34 cellular contexts compared by ENCODE assay signal in the genomic region with DNA sequence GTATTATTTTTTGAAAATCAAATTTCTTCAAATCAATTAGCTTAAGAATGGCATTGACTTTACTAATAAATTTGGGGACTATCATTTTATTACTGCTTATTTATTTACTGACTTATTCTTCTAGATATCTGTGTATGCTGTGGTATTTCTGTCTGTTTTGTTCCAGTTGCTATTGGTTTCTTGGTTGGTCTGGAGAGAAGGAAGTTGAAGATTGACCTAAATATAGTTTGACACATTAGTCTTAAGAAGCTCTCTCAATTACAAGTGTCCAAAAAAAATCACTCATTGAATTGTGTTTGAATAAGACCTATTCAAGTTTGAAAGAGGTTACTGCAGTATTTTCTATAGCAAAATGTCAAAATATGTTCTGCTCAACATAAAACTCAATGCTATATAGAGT.
DNase-seq lines count a peak whose midpoint lies in the region; ATAC-seq, FAIRE-seq and TF ChIP-seq lines count a peak whose summit lies in the region.
"Had no signal": no experiment of that assay in that cellular context is flagged by ENCODE, and none has a peak within 500 bp of the region (broad histone marks: within the 10 kb centered on the region; RNA-seq: fewer than 3 reads in every experiment).

No MANE protein-coding gene starts in this region.

- H3K4me3 Mint-ChIP-seq in stimulated activated effector memory CD8-positive, alpha-beta T cell treated with anti-CD3 and anti-CD28 coated beads, Interleukin-12 subunit alpha, Interleukin-12 subunit beta, amount 100 ng/mL, for 72 hours = no peak overlapping the region
- H3K4me3 Mint-ChIP-seq: activated CD4-positive, alpha-beta memory T cell treated with anti-CD3 and anti-CD28 coated beads, Interleukin-2, amount 10 ng/mL, durations not matched to agents 7 days and 5 days; activated naive CD8-positive, alpha-beta T cell; CD8-positive, alpha-beta T cell; GM23338; HFFc6; nephron had no signal

- intact Hi-C loops in transverse colon (cut with DNase I; ENCODE audit: low total_unique reads) = no loop called here

- DNase-seq in OCI-M1 (lab: John Stamatoyannopoulos, UW) = peak; percentile 47
- no peak for DNase-seq in activated CD8-positive, alpha-beta memory T cell treated with anti-CD3 and anti-CD28 coated beads for 24 hours
- no peak for DNase-seq in stimulated activated effector memory CD8-positive, alpha-beta T cell treated with anti-CD3 and anti-CD28 coated beads, Interleukin-12 subunit alpha, Interleukin-12 subunit beta, amount 100 ng/mL, for 72 hours (ENCODE audit: low spot score in 2 of 2)
- no peak for DNase-seq in transverse colon
- DNase-seq: activated CD4-positive, alpha-beta memory T cell treated with anti-CD3 and anti-CD28 coated beads, Interleukin-2, amount 10 ng/mL, durations not matched to agents 7 days and 5 days; activated CD4-positive, CD25-positive, alpha-beta regulatory T cell treated with anti-CD3 and anti-CD28 coated beads, Interleukin-2, amount 50 U/mL, for 72 hours; anterior cingulate cortex; CD8-positive, alpha-beta T cell; esophagus squamous epithelium; foreskin melanocyte; heart right ventricle; HFFc6; kidney glomerular epithelial cell; lower lobe of right lung; mucosa of descending colon; NCI-H1105 treated with DMSO at 0.1 percent for 48 hours; NCI-H1930; NCI-H526 treated with DMSO at 0.1 percent for 48 hours; ovary; retina; SJCRH30; stimulated activated CD4-positive, alpha-beta T cell treated with anti-CD3 and anti-CD28 coated beads, Interleukin-1b, Interleukin-23, amount 100 ng/mL, for 48 hours; T-helper 1 cell had no signal

- no peak overlapping the region for H3K4me3 ChIP-seq in transverse colon
- H3K4me3 ChIP-seq: esophagus squamous epithelium, GM23338, heart right ventricle, lower lobe of right lung, mucosa of descending colon, ovary, SJCRH30, smooth muscle cell, tibial nerve had no signal

- H3K9me3 ChIP-seq in transverse colon = no peaks in the 10 kb centered on the region
- H3K9me3 ChIP-seq: lower lobe of right lung, ovary, SJCRH30 had no signal

- no peak for TF ChIP-seq CTCF in transverse colon (IDR thresholded peaks at IDR 0.05)

- peaks cover 13% of the 10 kb centered on the region for H3K9me3 Mint-ChIP-seq in stimulated activated effector memory CD8-positive, alpha-beta T cell treated with anti-CD3 and anti-CD28 coated beads, Interleukin-12 subunit alpha, Interleukin-12 subunit beta, amount 100 ng/mL, for 72 hours

- no peak for TF ChIP-seq POLR2A in transverse colon (IDR thresholded peaks at IDR 0.05)

- H3K27ac ChIP-seq in transverse colon = no peak overlapping the region
- H3K27ac ChIP-seq: esophagus squamous epithelium, heart right ventricle, lower lobe of right lung, ovary, SJCRH30, tibial nerve had no signal

- H3K27ac Mint-ChIP-seq in stimulated activated effector memory CD8-positive, alpha-beta T cell treated with anti-CD3 and anti-CD28 coated beads, Interleukin-12 subunit alpha, Interleukin-12 subunit beta, amount 100 ng/mL, for 72 hours = no peak overlapping the region
- H3K27ac Mint-ChIP-seq: activated CD4-positive, alpha-beta memory T cell treated with anti-CD3 and anti-CD28 coated beads, Interleukin-2, amount 10 ng/mL, durations not matched to agents 7 days and 5 days; activated naive CD8-positive, alpha-beta T cell; CD8-positive, alpha-beta T cell; GM23338; HFFc6; nephron had no signal

- no peaks in the 10 kb centered on the region for H3K27me3 ChIP-seq in transverse colon
- H3K27me3 ChIP-seq: esophagus squamous epithelium, heart right ventricle, ovary, SJCRH30, tibial nerve had no signal

- no peaks in the 10 kb centered on the region for H3K4me1 ChIP-seq in transverse colon
- H3K4me1 ChIP-seq: esophagus squamous epithelium, heart right ventricle, lower lobe of right lung, SJCRH30, tibial nerve had no signal

- TF ChIP-seq EP300 in transverse colon (IDR thresholded peaks at IDR 0.05; ENCODE audit: low read depth) = no peak

- in situ Hi-C loops in transverse colon (cut with MboI; ENCODE audit: low pct_ligation_motif_present in 1 of 4, low pct_unique_long_range_greater_than_20kb in 1 of 4, low sequenced_read_pairs in 3 of 4) = no loop called here

- H3K4me1 Mint-ChIP-seq in stimulated activated effector memory CD8-positive, alpha-beta T cell treated with anti-CD3 and anti-CD28 coated beads, Interleukin-12 subunit alpha, Interleukin-12 subunit beta, amount 100 ng/mL, for 72 hours = no peaks in the 10 kb centered on the region
- H3K4me1 Mint-ChIP-seq: activated CD4-positive, alpha-beta memory T cell treated with anti-CD3 and anti-CD28 coated beads, Interleukin-2, amount 10 ng/mL, durations not matched to agents 7 days and 5 days; nephron had no signal

- FAIRE-seq in A204.1 (lab: Jason Lieb, UNC) = peak; percentile 49
- FAIRE-seq: bronchial epithelial cell, HepG2 had no signal

- no peaks in the 10 kb centered on the region for H3K36me3 Mint-ChIP-seq in stimulated activated effector memory CD8-positive, alpha-beta T cell treated with anti-CD3 and anti-CD28 coated beads, Interleukin-12 subunit alpha, Interleukin-12 subunit beta, amount 100 ng/mL, for 72 hours
- H3K36me3 Mint-ChIP-seq: activated naive CD8-positive, alpha-beta T cell; CD8-positive, alpha-beta T cell had no signal

- H3K36me3 ChIP-seq in transverse colon = no peaks in the 10 kb centered on the region
- H3K36me3 ChIP-seq: esophagus squamous epithelium, heart right ventricle, lower lobe of right lung, ovary, SJCRH30, tibial nerve had no signal

- ATAC-seq in GM19351 (IDR thresholded peaks at IDR 0.05; ENCODE audit: unreplicated experiment) (peak; percentile 50), HG03342 (IDR thresholded peaks at IDR 0.05; ENCODE audit: unreplicated experiment) (peak; percentile 57), HG03045 (IDR thresholded peaks at IDR 0.05; ENCODE audit: unreplicated experiment) (no peak)
- ATAC-seq in stimulated activated effector memory CD8-positive, alpha-beta T cell treated with anti-CD3 and anti-CD28 coated beads, Interleukin-12 subunit alpha, Interleukin-12 subunit beta, amount 100 ng/mL, for 72 hours = no peak
- ATAC-seq: CD8-positive, alpha-beta T cell; GM23338; heart right ventricle; HepG2; lower lobe of right lung; mucosa of descending colon had no signal

Comparison
In these comparisons a context has a peak if more than half of its experiments do, and no peak if none do; other contexts are left out.
1. ATAC-seq: peak in GM19351 (single experiment) and HG03342 (single experiment); none in stimulated activated effector memory CD8-positive, alpha-beta T cell treated with anti-CD3 and anti-CD28 coated beads, Interleukin-12 subunit alpha, Interleukin-12 subunit beta, amount 100 ng/mL, for 72 hours (single experiment) and HG03045 (single experiment).